Comparison of ENCODE assay signal across 1 cellular context in the genomic region with DNA sequence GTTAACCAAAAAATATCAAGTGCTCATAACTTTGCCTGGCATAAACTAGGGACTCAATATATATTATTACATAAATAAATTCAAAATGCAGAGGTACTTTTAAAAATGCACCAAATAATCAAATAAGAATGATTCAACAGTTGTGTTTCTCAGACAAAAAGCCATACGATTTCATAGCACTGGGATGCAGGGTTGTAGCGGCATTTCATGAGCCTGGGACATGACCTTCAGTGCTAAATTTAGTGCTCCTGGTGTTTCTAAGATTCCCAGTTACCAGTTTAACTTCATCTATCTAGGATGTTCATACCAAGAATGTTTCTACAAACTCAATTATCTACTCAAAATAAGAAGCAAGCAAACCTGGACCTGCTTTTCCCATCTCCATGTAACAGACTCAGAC.
TF ChIP-seq lines count a peak whose summit lies in the region.

No MANE protein-coding gene starts in this region.

TF ChIP-seq in SK-N-SH treated with all-trans-retinoic acid at 6 μM for 48 hours, 23 proteins besides CTCF, POLR2A, EP300 and RAD21 (continued from another document):
- no peak for TF ChIP-seq PATZ1 (CRISPR knock-in tag; IDR thresholded peaks at IDR 0.05; ENCODE audit: borderline replicate concordance)
TF ChIP-seq in SK-N-SH treated with all-trans-retinoic acid at 6 μM for 48 hours: peak in this region for 2.
